ENCODE assay signal across 25 cellular contexts in genomic region chr1:63971557-63971956, GRCh38.
"Had no signal": no experiment of that assay in that cellular context is flagged by ENCODE, and none has a peak within 500 bp of the region (broad histone marks: within the 10 kb centered on the region; RNA-seq: fewer than 3 reads in every experiment).

No MANE protein-coding gene starts in this region.

- H3K4me3 ChIP-seq: heart right ventricle, lower lobe of right lung, pancreas, psoas muscle, right atrium auricular region, spleen, vagina had no signal

- H3K9me3 ChIP-seq: heart right ventricle, lower lobe of right lung, neutrophil, pancreas, psoas muscle, right atrium auricular region, spleen, vagina had no signal

- H3K27ac ChIP-seq: heart right ventricle, lower lobe of right lung, neutrophil, psoas muscle, right atrium auricular region, spleen, vagina had no signal

- H3K4me1 ChIP-seq: spleen had no signal

- H3K27me3 ChIP-seq: heart right ventricle, pancreas, right atrium auricular region, spleen, vagina had no signal

- DNase-seq: activated CD4-positive, alpha-beta T cell treated with anti-CD3 and anti-CD28 coated beads for 4 hours; activated CD4-positive, alpha-beta T cell treated with anti-CD3 and anti-CD28 coated beads, Interleukin-2, amount 50 U/mL, for 48 hours; activated CD4-positive, CD25-positive, alpha-beta regulatory T cell; activated CD8-positive, alpha-beta memory T cell treated with anti-CD3 and anti-CD28 coated beads, Interleukin-2, amount 50 U/mL, for 48 hours; activated naive CD4-positive, alpha-beta T cell treated with Interleukin-2 at 50 U/mL for 16 hours; activated naive CD8-positive, alpha-beta T cell treated with anti-CD3 and anti-CD28 coated beads for 36 hours; activated T-cell treated with anti-CD3 and anti-CD28 coated beads, Interleukin-2, amount 50 U/mL, for 4 hours; cerebellar nuclear complex; effector CD4-positive, alpha-beta T cell; erythroblast; foreskin fibroblast; heart right ventricle; kidney; lower lobe of right lung; natural killer cell; pancreas; psoas muscle; spleen; stimulated activated CD4-positive, alpha-beta T cell treated with anti-CD3 and anti-CD28 coated beads, Interleukin-4, amount 100 ng/mL, for 1 hour; stimulated activated naive CD4-positive, alpha-beta T cell; T-helper 17 cell had no signal

- ATAC-seq: activated T-cell treated with anti-CD3 and anti-CD28 coated beads, Interleukin-2, amount 50 U/mL, for 4 hours; left lobe of liver; lower lobe of right lung; natural killer cell; psoas muscle; T-helper 17 cell had no signal

- H3K36me3 ChIP-seq: heart right ventricle, lower lobe of right lung, neutrophil, pancreas, right atrium auricular region, spleen, vagina had no signal
